12 cellular contexts compared by ENCODE assay signal in genomic region chr7:96710544-96710943, GRCh38. TPM values are rescaled to one million over a fixed set of nuclear protein-coding genes. Genes with fewer than 3 reads are reported as not detected.
DNase-seq lines count a peak whose midpoint lies in the region; ATAC-seq and TF ChIP-seq lines count a peak whose summit lies in the region.
"Had no signal": no experiment of that assay in that cellular context is flagged by ENCODE, and none has a peak within 500 bp of the region (broad histone marks: within the 10 kb centered on the region; RNA-seq: fewer than 3 reads in every experiment).

No MANE protein-coding gene starts in this region.

- POLR2A ChIA-PET in activated CD8-positive, alpha-beta T cell treated with anti-CD3 and anti-CD28 coated beads for 36 hours (lab: Charles Lee): no interaction called here
- POLR2A ChIA-PET in activated CD8-positive, alpha-beta T cell treated with anti-CD3 and anti-CD28 coated beads, Interleukin-2, amount 10 ng/mL, durations not matched to agents 7 days and 5 days (lab: Charles Lee): no interaction called here
- POLR2A ChIA-PET in A673 (lab: Charles Lee; ENCODE audit: low non-redundant PET): no interaction called here

- H4K20me1 ChIP-seq in OCI-LY3 (ENCODE audit: insufficient read depth, low read length) (peaks cover 24% of the 10 kb centered on the region), osteoblast (ENCODE audit: insufficient read depth, low read length) (peaks cover 12% of the 10 kb centered on the region)

- intact Hi-C loops in activated CD8-positive, alpha-beta T cell treated with anti-CD3 and anti-CD28 coated beads for 36 hours (cut with micrococcal nuclease): no loop called here
- intact Hi-C loops in A673 (cut with micrococcal nuclease; ENCODE audit: unreplicated experiment): no loop called here

- H2AFZ ChIP-seq in OCI-LY3 (ENCODE audit: low read depth, low read length) (peak overlapping the region; percentile 99), osteoblast (ENCODE audit: low read length) (peak overlapping the region; percentile 99)

- peaks cover 8% of the 10 kb centered on the region for H3K9me3 Mint-ChIP-seq in activated CD8-positive, alpha-beta T cell treated with anti-CD3 and anti-CD28 coated beads for 36 hours
- peaks cover 12% of the 10 kb centered on the region for H3K9me3 Mint-ChIP-seq in activated CD8-positive, alpha-beta T cell treated with anti-CD3 and anti-CD28 coated beads, Interleukin-2, amount 10 ng/mL, durations not matched to agents 7 days and 5 days (ENCODE audit: insufficient read depth)
- H3K9me3 Mint-ChIP-seq in endothelial cell (ENCODE audit: unreplicated experiment): no peaks in the 10 kb centered on the region

- H3K9me3 ChIP-seq in OCI-LY3 (ENCODE audit: insufficient read depth, low read length) (peaks cover 9% of the 10 kb centered on the region; the same call in 1 of the 2 replicates), osteoblast (ENCODE audit: low read depth, low read length) (no peaks in the 10 kb centered on the region), A673 (ENCODE audit: low read depth, low read length, poor library complexity, severe bottlenecking) (peaks cover 2% of the 10 kb centered on the region)

- H3K36me3 Mint-ChIP-seq in activated CD8-positive, alpha-beta T cell treated with anti-CD3 and anti-CD28 coated beads for 36 hours (ENCODE audit: low read depth): peaks cover 16% of the 10 kb centered on the region
- peaks cover 21% of the 10 kb centered on the region for H3K36me3 Mint-ChIP-seq in activated CD8-positive, alpha-beta T cell treated with anti-CD3 and anti-CD28 coated beads, Interleukin-2, amount 10 ng/mL, durations not matched to agents 7 days and 5 days (ENCODE audit: low read depth)
- peaks cover 16% of the 10 kb centered on the region for H3K36me3 Mint-ChIP-seq in endothelial cell (ENCODE audit: low read depth, unreplicated experiment)

- H3K4me1 Mint-ChIP-seq in activated CD8-positive, alpha-beta T cell treated with anti-CD3 and anti-CD28 coated beads for 36 hours (ENCODE audit: low read depth): peaks cover 24% of the 10 kb centered on the region
- H3K4me1 Mint-ChIP-seq in activated CD8-positive, alpha-beta T cell treated with anti-CD3 and anti-CD28 coated beads, Interleukin-2, amount 10 ng/mL, durations not matched to agents 7 days and 5 days (ENCODE audit: low read depth): peaks cover 23% of the 10 kb centered on the region
- peaks cover 2% of the 10 kb centered on the region for H3K4me1 Mint-ChIP-seq in endothelial cell (ENCODE audit: unreplicated experiment)

- H3K36me3 ChIP-seq in OCI-LY3 (replicated peaks; ENCODE audit: low read depth, low read length): peaks cover 14% of the 10 kb centered on the region
- no peaks in the 10 kb centered on the region for H3K36me3 ChIP-seq in osteoblast (ENCODE audit: insufficient read depth, low read length)
- H3K36me3 ChIP-seq in A673 (ENCODE audit: insufficient read depth, low read length, poor library complexity, severe bottlenecking): peaks cover 9% of the 10 kb centered on the region

- no peak overlapping the region for H3K27ac Mint-ChIP-seq in activated CD8-positive, alpha-beta T cell treated with anti-CD3 and anti-CD28 coated beads for 36 hours
- H3K27ac Mint-ChIP-seq in activated CD8-positive, alpha-beta T cell treated with anti-CD3 and anti-CD28 coated beads, Interleukin-2, amount 10 ng/mL, durations not matched to agents 7 days and 5 days: no peak overlapping the region
- H3K27ac Mint-ChIP-seq in endothelial cell (ENCODE audit: unreplicated experiment): no peak overlapping the region

- peak overlapping the region; percentile 92; the same call in 1 of the 2 replicates for H3K4me2 ChIP-seq in OCI-LY3 (ENCODE audit: low read length)
- H3K4me2 ChIP-seq in osteoblast (ENCODE audit: insufficient read depth, low read length): peak overlapping the region; percentile 85

- H3K4me3 Mint-ChIP-seq in activated CD8-positive, alpha-beta T cell treated with anti-CD3 and anti-CD28 coated beads for 36 hours: peak overlapping the region; percentile 92
- H3K4me3 Mint-ChIP-seq in activated CD8-positive, alpha-beta T cell treated with anti-CD3 and anti-CD28 coated beads, Interleukin-2, amount 10 ng/mL, durations not matched to agents 7 days and 5 days: no peak overlapping the region
- H3K4me3 Mint-ChIP-seq in endothelial cell (ENCODE audit: unreplicated experiment): peak overlapping the region; percentile 100

- no peak for DNase-seq in activated CD8-positive, alpha-beta T cell treated with anti-CD3 and anti-CD28 coated beads for 36 hours
- DNase-seq in activated CD8-positive, alpha-beta T cell treated with anti-CD3 and anti-CD28 coated beads, Interleukin-2, amount 10 ng/mL, durations not matched to agents 7 days and 5 days: no peak
- DNase-seq in endothelial cell (ENCODE audit: low spot score) (no peak), osteoblast (ENCODE audit: insufficient read length, low spot score, missing footprints) (no peak), A673 (ENCODE audit: low spot score) (no peak)
- DNase-seq: activated CD4-positive, alpha-beta T cell treated with anti-CD3 and anti-CD28 coated beads, Interleukin-2, amount 10 ng/mL, durations not matched to agents 24 days and 14 days; activated naive CD4-positive, alpha-beta T cell treated with anti-CD3 and anti-CD28 coated beads for 36 hours; posterior cingulate gyrus; trophoblast cell had no signal

- no peak overlapping the region for H3K9ac ChIP-seq in OCI-LY3 (ENCODE audit: low read length)

- no peak overlapping the region for H3K4me3 ChIP-seq in OCI-LY3 (ENCODE audit: low read length)
- H3K4me3 ChIP-seq in osteoblast (ENCODE audit: insufficient read depth, low read length): no peak overlapping the region
- H3K4me3 ChIP-seq in A673 (ENCODE audit: low read depth, low read length, poor library complexity, severe bottlenecking): no peak overlapping the region

- H3K27ac ChIP-seq in OCI-LY3 (ENCODE audit: low read length): no peak overlapping the region
- no peak overlapping the region for H3K27ac ChIP-seq in osteoblast (ENCODE audit: low read depth, low read length)
- H3K27ac ChIP-seq in A673 (ENCODE audit: low read depth, low read length, poor library complexity, severe bottlenecking): no peak overlapping the region

- H3K27me3 Mint-ChIP-seq in activated CD8-positive, alpha-beta T cell treated with anti-CD3 and anti-CD28 coated beads for 36 hours: no peaks in the 10 kb centered on the region
- H3K27me3 Mint-ChIP-seq in activated CD8-positive, alpha-beta T cell treated with anti-CD3 and anti-CD28 coated beads, Interleukin-2, amount 10 ng/mL, durations not matched to agents 7 days and 5 days (ENCODE audit: low read depth): no peaks in the 10 kb centered on the region
- H3K27me3 Mint-ChIP-seq in endothelial cell (ENCODE audit: unreplicated experiment): no peaks in the 10 kb centered on the region

- H3K4me1 ChIP-seq in OCI-LY3 (ENCODE audit: low read length) (peaks cover 13% of the 10 kb centered on the region), osteoblast (ENCODE audit: insufficient read depth, low read length) (peaks cover 16% of the 10 kb centered on the region), A673 (ENCODE audit: insufficient read depth, low read length, poor library complexity, severe bottlenecking) (peaks cover 13% of the 10 kb centered on the region)

- CTCF ChIA-PET in activated CD8-positive, alpha-beta T cell treated with anti-CD3 and anti-CD28 coated beads for 36 hours (lab: Charles Lee): no interaction called here
- CTCF ChIA-PET in activated CD8-positive, alpha-beta T cell treated with anti-CD3 and anti-CD28 coated beads, Interleukin-2, amount 10 ng/mL, durations not matched to agents 7 days and 5 days (lab: Charles Lee): no interaction called here
- CTCF ChIA-PET in A673 (lab: Charles Lee): no interaction called here

- H3K27me3 ChIP-seq in OCI-LY3 (ENCODE audit: low read depth, low read length) (no peaks in the 10 kb centered on the region), osteoblast (ENCODE audit: insufficient read depth, low read length) (no peaks in the 10 kb centered on the region), A673 (replicated peaks; ENCODE audit: insufficient read depth, low read depth, low read length, poor library complexity) (no peaks in the 10 kb centered on the region)

- H3K79me2 ChIP-seq in OCI-LY3 (ENCODE audit: low read length): peaks cover 40% of the 10 kb centered on the region
- peaks cover 38% of the 10 kb centered on the region for H3K79me2 ChIP-seq in osteoblast (ENCODE audit: insufficient read depth, low read length)

- TF ChIP-seq CTCF in activated CD8-positive, alpha-beta T cell treated with anti-CD3 and anti-CD28 coated beads for 36 hours (IDR thresholded peaks at IDR 0.05): no peak
- TF ChIP-seq CTCF in OCI-LY3 (IDR thresholded peaks at IDR 0.05; ENCODE audit: low read depth, low read length) (no peak), endothelial cell (IDR thresholded peaks at IDR 0.05; ENCODE audit: unreplicated experiment) (no peak), osteoblast (IDR thresholded peaks at IDR 0.05; ENCODE audit: extremely low read depth, low read depth, low read length) (no peak), A673 (conservative IDR thresholded peaks at IDR 0.05; ENCODE audit: low read depth, low read length) (no peak)

- no peak for ATAC-seq in activated CD8-positive, alpha-beta T cell treated with anti-CD3 and anti-CD28 coated beads for 36 hours
- ATAC-seq in activated CD8-positive, alpha-beta T cell treated with anti-CD3 and anti-CD28 coated beads, Interleukin-2, amount 10 ng/mL, durations not matched to agents 7 days and 5 days: no peak
- no peak for ATAC-seq in GM21515 (IDR thresholded peaks at IDR 0.05; ENCODE audit: unreplicated experiment)
- ATAC-seq in HG02884 (IDR thresholded peaks at IDR 0.05; ENCODE audit: unreplicated experiment): no peak

- no TSS peak for BruUV-seq in A673 (replicated peaks; lab: Mats Ljungman, UMichigan)

RNA-seq across cellular contexts. Expression of gene SEM1, which starts 0.9 kb away (rescaled TPM):
- 10 to 100 TPM; 34.7 to 36.4 TPM for total RNA-seq in activated CD8-positive, alpha-beta T cell treated with anti-CD3 and anti-CD28 coated beads for 36 hours
- total RNA-seq in activated CD8-positive, alpha-beta T cell treated with anti-CD3 and anti-CD28 coated beads, Interleukin-2, amount 10 ng/mL, durations not matched to agents 7 days and 5 days: 10 to 100 TPM; 41.5 to 52.1 TPM
- total RNA-seq in endothelial cell (ENCODE audit: unreplicated experiment) (60.4 TPM), osteoblast (16.3 and 21.5 TPM in 2 replicates), A673 (2021) (115 and 122 TPM in 2 replicates)
